ENCODE assay signal across 9 cellular contexts in the genomic region with DNA sequence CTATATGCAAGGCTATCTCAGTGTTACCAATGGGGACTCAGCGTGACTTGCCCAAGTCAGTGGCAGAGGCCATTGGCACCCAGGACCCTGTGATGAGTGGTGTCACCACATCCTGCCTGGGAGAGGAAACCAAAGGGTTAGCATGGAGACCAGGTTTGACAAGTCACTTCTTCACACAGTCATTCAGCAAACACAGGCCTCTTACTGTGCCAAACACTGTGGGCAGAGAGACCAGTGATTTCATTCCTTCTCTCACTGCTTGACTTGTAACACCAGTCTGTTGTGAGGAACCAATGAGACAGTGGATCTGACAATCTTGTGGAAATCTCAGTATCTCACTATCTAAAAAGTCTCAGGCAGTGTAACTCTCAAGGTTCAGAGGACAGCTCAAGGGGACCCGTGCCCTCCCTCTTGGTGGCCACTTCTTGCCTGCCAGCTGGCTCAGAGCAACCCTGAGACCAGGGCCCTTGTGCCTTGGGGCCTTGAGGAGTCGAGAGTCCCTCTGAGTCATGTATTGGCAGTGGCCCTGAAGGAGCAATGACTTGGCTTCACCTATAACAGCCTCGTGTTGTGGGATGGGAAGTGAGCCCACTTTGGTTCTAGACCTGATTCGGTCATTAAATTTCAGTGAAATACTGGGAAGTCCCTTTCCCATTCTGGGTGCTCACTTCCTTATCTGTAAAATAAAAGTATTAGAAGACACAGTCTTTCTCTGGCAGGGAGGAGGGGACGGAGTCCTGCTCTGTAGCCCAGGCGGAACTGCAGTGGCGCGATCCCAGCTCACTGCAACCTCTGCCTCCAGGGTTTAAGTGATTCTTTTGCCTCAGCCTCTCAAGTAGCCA. TPM values are rescaled to one million over a fixed set of nuclear protein-coding genes. Genes with fewer than 3 reads are reported as not detected.
DNase-seq lines count a peak whose midpoint lies in the region; ATAC-seq and TF ChIP-seq lines count a peak whose summit lies in the region.
"Had no signal": no experiment of that assay in that cellular context is flagged by ENCODE, and none has a peak within 500 bp of the region (broad histone marks: within the 10 kb centered on the region; RNA-seq: fewer than 3 reads in every experiment).

No MANE protein-coding gene starts in this region.

- H3K27ac Mint-ChIP-seq in Calu3 (ENCODE audit: unreplicated experiment) (no peak overlapping the region), chondrocyte (ENCODE audit: unreplicated experiment) (no peak overlapping the region)

- H3K4me1 Mint-ChIP-seq in Calu3 (ENCODE audit: low read depth, unreplicated experiment): no peaks in the 10 kb centered on the region
- H3K4me1 Mint-ChIP-seq in chondrocyte (ENCODE audit: low read depth): no peaks in the 10 kb centered on the region

- BruUV-seq in Calu3 (replicated peaks; lab: Mats Ljungman, UMichigan): no TSS peak

- DNase-seq in Calu3 (peak; percentile 25), HT1080 (ENCODE audit: low read depth) (peak; percentile 47), fibroblast of the aortic adventitia (ENCODE audit: low read depth) (peak; percentile 86), chondrocyte (ENCODE audit: low spot score) (no peak), 8988T (no peak), NCI-H748 treated with DMSO at 0.1 percent for 48 hours (lab: John Stamatoyannopoulos, UW) (no peak)
- DNase-seq: NCI-H510A treated with DMSO at 0.1 percent for 48 hours had no signal

- H3K36me3 Mint-ChIP-seq in Calu3 (ENCODE audit: insufficient read depth, unreplicated experiment): no peaks in the 10 kb centered on the region
- H3K36me3 Mint-ChIP-seq in chondrocyte (ENCODE audit: low read depth): no peaks in the 10 kb centered on the region

- peak; percentile 58 for ATAC-seq in GM19395 (IDR thresholded peaks at IDR 0.05; ENCODE audit: unreplicated experiment)
- no peak for ATAC-seq in HG03565 (IDR thresholded peaks at IDR 0.05; ENCODE audit: unreplicated experiment)

- H3K4me3 ChIP-seq in fibroblast of the aortic adventitia (ENCODE audit: low read depth, low read length): no peak overlapping the region

- CTCF ChIA-PET in Calu3 (lab: Charles Lee): interaction anchor here (0.6 kb wide), 1 partner anchor 160 kb away, joined by 5 read pairs; no protein-coding TSS in a partner anchor

- H3K4me3 Mint-ChIP-seq in Calu3 (ENCODE audit: low read depth, unreplicated experiment) (no peak overlapping the region), chondrocyte (ENCODE audit: unreplicated experiment) (no peak overlapping the region)

- H3K27me3 Mint-ChIP-seq in Calu3 (ENCODE audit: unreplicated experiment) (no peaks in the 10 kb centered on the region), chondrocyte (ENCODE audit: low read depth) (no peaks in the 10 kb centered on the region)

- TF ChIP-seq CTCF in Calu3 (IDR thresholded peaks at IDR 0.05; ENCODE audit: unreplicated experiment) (no peak), fibroblast of the aortic adventitia (IDR thresholded peaks at IDR 0.05; ENCODE audit: insufficient read depth, low read length) (no peak), chondrocyte (IDR thresholded peaks at IDR 0.05) (no peak)

- no peaks in the 10 kb centered on the region for H3K9me3 Mint-ChIP-seq in Calu3 (ENCODE audit: low read depth, unreplicated experiment)
- H3K9me3 Mint-ChIP-seq in chondrocyte (ENCODE audit: low read depth): no peaks in the 10 kb centered on the region

- intact Hi-C loops in Calu3 (cut with micrococcal nuclease; ENCODE audit: unreplicated experiment): no loop called here

RNA-seq across cellular contexts. Expression of a gene that starts 1.6 kb away (rescaled TPM):
- total RNA-seq in Calu3 (2022) (1.0 and 1.6 TPM in 2 replicates), fibroblast of the aortic adventitia (ENCODE audit: low replicate concordance) (1.5 TPM in 1 of 2 replicates, not detected in the other), chondrocyte (not detected in 3 replicates)
- 0.70 and 1.1 TPM in 2 replicates for total RNA-seq in HT1080 (2014; rRNA removed; shearing (Covaris generic))
- polyA plus RNA-seq in HT1080 (2015; cell fraction: cytosol; rRNA removed): 0.94 and 1.7 TPM in 2 replicates
- polyA plus RNA-seq in HT1080 (2015; cell fraction: nucleus; rRNA removed): 0.91 and 1.8 TPM in 2 replicates

Comparison
In these comparisons a context has a peak if more than half of its experiments do, and no peak if none do; other contexts are left out.
1. DNase-seq: peak in Calu3 (single experiment), HT1080 (single experiment) and fibroblast of the aortic adventitia (single experiment); none in chondrocyte (single experiment), 8988T (single experiment) and NCI-H748 treated with DMSO at 0.1 percent for 48 hours (single experiment).